ENCODE assay signal across 15 cellular contexts in genomic region chr12:6643569-6644256, GRCh38. TPM values are rescaled to one million over a fixed set of nuclear protein-coding genes. Genes with fewer than 3 reads are reported as not detected.
DNase-seq lines count a peak whose midpoint lies in the region; ATAC-seq and TF ChIP-seq lines count a peak whose summit lies in the region.
"Had no signal": no experiment of that assay in that cellular context is flagged by ENCODE, and none has a peak within 500 bp of the region (broad histone marks: within the 10 kb centered on the region; RNA-seq: fewer than 3 reads in every experiment).

No MANE protein-coding gene starts in this region.

- peaks cover 6% of the 10 kb centered on the region for H3K9me3 Mint-ChIP-seq in stimulated activated memory B cell treated with anti-CD40 and anti-IgM and Interleukin-4, amounts not matched to agents 10 μg/mL and 1 μg/mL and 100 μg/mL, for 72 hours
- H3K9me3 Mint-ChIP-seq: WTC11 had no signal

- peak overlapping the region; percentile 86 for H3K27ac Mint-ChIP-seq in stimulated activated memory B cell treated with anti-CD40 and anti-IgM and Interleukin-4, amounts not matched to agents 10 μg/mL and 1 μg/mL and 100 μg/mL, for 72 hours
- H3K27ac Mint-ChIP-seq: activated naive CD8-positive, alpha-beta T cell treated with anti-CD3 and anti-CD28 coated beads for 36 hours; WTC11 had no signal

- intact Hi-C loops in left ventricle myocardium superior (cut with micrococcal nuclease): no loop called here

- DNase-seq in RPMI8226 (peak; percentile 15), left ventricle myocardium superior (no peak), NCI-H526 treated with DMSO at 0.1 percent for 48 hours (lab: John Stamatoyannopoulos, UW) (no peak), cerebellar cortex (ENCODE audit: low spot score) (no peak)
- no peak for DNase-seq in activated CD4-positive, alpha-beta T cell treated with anti-CD3 and anti-CD28 coated beads for 4 hours
- DNase-seq: activated CD8-positive, alpha-beta memory T cell treated with anti-CD3 and anti-CD28 coated beads, Interleukin-2, amount 50 U/mL, for 48 hours; activated naive CD8-positive, alpha-beta T cell treated with anti-CD3 and anti-CD28 coated beads for 36 hours; EL; kidney; NCI-H1694; stimulated activated CD4-positive, alpha-beta T cell treated with anti-CD3 and anti-CD28 coated beads, Interleukin-4, amount 100 ng/mL, for 24 hours had no signal

- H3K4me3 Mint-ChIP-seq in stimulated activated memory B cell treated with anti-CD40 and anti-IgM and Interleukin-4, amounts not matched to agents 10 μg/mL and 1 μg/mL and 100 μg/mL, for 72 hours: peak overlapping the region; percentile 65
- H3K4me3 Mint-ChIP-seq: activated naive CD8-positive, alpha-beta T cell treated with anti-CD3 and anti-CD28 coated beads for 36 hours; WTC11 had no signal

- peaks cover 54% of the 10 kb centered on the region for H3K4me1 Mint-ChIP-seq in stimulated activated memory B cell treated with anti-CD40 and anti-IgM and Interleukin-4, amounts not matched to agents 10 μg/mL and 1 μg/mL and 100 μg/mL, for 72 hours

- H3K36me3 Mint-ChIP-seq in stimulated activated memory B cell treated with anti-CD40 and anti-IgM and Interleukin-4, amounts not matched to agents 10 μg/mL and 1 μg/mL and 100 μg/mL, for 72 hours: peaks cover 18% of the 10 kb centered on the region
- H3K36me3 Mint-ChIP-seq: WTC11 had no signal

- no peaks in the 10 kb centered on the region for H3K27me3 Mint-ChIP-seq in stimulated activated memory B cell treated with anti-CD40 and anti-IgM and Interleukin-4, amounts not matched to agents 10 μg/mL and 1 μg/mL and 100 μg/mL, for 72 hours
- H3K27me3 Mint-ChIP-seq: activated naive CD8-positive, alpha-beta T cell treated with anti-CD3 and anti-CD28 coated beads for 36 hours had no signal

- ATAC-seq in HG03159 (IDR thresholded peaks at IDR 0.05; ENCODE audit: unreplicated experiment) (peak; percentile 50), left ventricle myocardium superior (peak; percentile 27), GM18505 (IDR thresholded peaks at IDR 0.05; ENCODE audit: unreplicated experiment) (no peak)
- peak; percentile 67 for ATAC-seq in stimulated activated memory B cell treated with anti-CD40 and anti-IgM and Interleukin-4, amounts not matched to agents 10 μg/mL and 1 μg/mL and 100 μg/mL, for 72 hours
- ATAC-seq: WTC11 had no signal

- TF ChIP-seq POLR2A in GM18505 (IDR thresholded peaks at IDR 0.05; ENCODE audit: borderline replicate concordance, extremely low read depth, insufficient read depth, insufficient read length): no peak

RNA-seq across cellular contexts. Expression of gene ACRBP, which starts 3.5 kb away (rescaled TPM):
- total RNA-seq in left ventricle myocardium superior: 2.2 TPM

RNA-seq across cellular contexts. Expression of gene LPAR5, which starts 8.0 kb away (rescaled TPM):
- 8.6 TPM for total RNA-seq in left ventricle myocardium superior

RNA-seq across cellular contexts. Expression of gene ING4, which starts 19.2 kb away (rescaled TPM):
- total RNA-seq in left ventricle myocardium superior: 30.1 TPM

RNA-seq across cellular contexts. Expression of gene CHD4, which starts 36.5 kb away (rescaled TPM):
- total RNA-seq in left ventricle myocardium superior: 159 TPM

RNA-seq across cellular contexts. Expression of gene ZNF384, which starts 45.5 kb away (rescaled TPM):
- 31.8 TPM for total RNA-seq in left ventricle myocardium superior
